Comparison of ENCODE assay signal across 17 cellular contexts in genomic region chr1:32769524-32770220, GRCh38. TPM values are rescaled to one million over a fixed set of nuclear protein-coding genes. Genes with fewer than 3 reads are reported as not detected.
DNase-seq lines count a peak whose midpoint lies in the region; ATAC-seq, FAIRE-seq and TF ChIP-seq lines count a peak whose summit lies in the region.
"Had no signal": no experiment of that assay in that cellular context is flagged by ENCODE, and none has a peak within 500 bp of the region (broad histone marks: within the 10 kb centered on the region; RNA-seq: fewer than 3 reads in every experiment).

No MANE protein-coding gene starts in this region.

- no peak overlapping the region for H2AFZ ChIP-seq in HCT116 (ENCODE audit: low read depth, low read length, poor library complexity, severe bottlenecking)

- H3K9me2 ChIP-seq in HCT116 (ENCODE audit: insufficient read depth) = no peaks in the 10 kb centered on the region

- BruUV-seq in HCT116 (replicated peaks; lab: Mats Ljungman, UMichigan) = no TSS peak

- TF ChIP-seq EP300 in A549 (IDR thresholded peaks at IDR 0.05) = no peak

- H3K79me2 ChIP-seq in HCT116 (ENCODE audit: insufficient read depth, low read length) = peaks cover 27% of the 10 kb centered on the region

- TF ChIP-seq POLR2A in A549 (IDR thresholded peaks at IDR 0.05; ENCODE audit: low read length) (no peak), HCT116 (IDR thresholded peaks at IDR 0.05; ENCODE audit: borderline replicate concordance, extremely low read depth, insufficient read depth, insufficient read length) (no peak), adrenal gland (IDR thresholded peaks at IDR 0.05) (peak in 1 of 2 donors; percentile 48)

- H3K4me2 ChIP-seq in A549 (peak overlapping the region; percentile 43), HCT116 (ENCODE audit: low read length) (peak overlapping the region; percentile 72)

- H3K9ac ChIP-seq in HCT116 (ENCODE audit: low read length) = peak overlapping the region; percentile 32

- 6% methylated on average over 3 of the region's 32 CpGs for WGBS in A549 (ENCODE audit: missing lambda C conversion rate)
- WGBS in adrenal gland, 4 donors = 49 to 62% (median 55%) methylated on average over 10 to 32 of the region's 32 CpGs

- peak overlapping the region; percentile 57 to 99 for H3K27ac ChIP-seq in A549
- H3K27ac ChIP-seq in HCT116 (ENCODE audit: low read depth, low read length) = peak overlapping the region; percentile 61
- peak overlapping the region; percentile 30 to 84 (median 43) for H3K27ac ChIP-seq in adrenal gland
- H3K27ac ChIP-seq: psoas muscle had no signal

- H4K20me1 ChIP-seq in HCT116 (ENCODE audit: insufficient read depth) = no peaks in the 10 kb centered on the region

- H3K36me3 ChIP-seq in HCT116 (ENCODE audit: control insufficient read depth in 1 of 2, insufficient read depth in 2 of 2, low read length in 2 of 2) (peaks cover 6 to 16% of the 10 kb centered on the region in 2 experiments; a peak in 3 of 4 replicates), adrenal gland (replicated peaks in 1 of 2) (peaks cover 0 to 38% of the 10 kb centered on the region in 2 donors)

- H3K4me3 ChIP-seq in A549 (no peak overlapping the region), HCT116 (replicated peaks in 1 of 2; ENCODE audit: low read depth in 1 of 2, low read length in 2 of 2) (peak overlapping the region in 1 of 2 experiments; percentile 28; a peak in 2 of 4 replicates), adrenal gland (no peak overlapping the region)
- H3K4me3 ChIP-seq: psoas muscle had no signal

- intact Hi-C loops in HCT116 (cut with micrococcal nuclease) = no loop called here
- intact Hi-C loops in adrenal gland (cut with DNase I) = loop anchor here (5.0 kb wide), 1 partner anchor 52 kb away; no protein-coding TSS in a partner anchor

- H3K9me3 ChIP-seq in A549 (no peaks in the 10 kb centered on the region), HCT116 (ENCODE audit: control insufficient read depth in 1 of 2, insufficient read depth in 1 of 2, low read depth in 1 of 2, low read length in 2 of 2) (no peaks in the 10 kb centered on the region), adrenal gland (replicated peaks in 1 of 3) (no peaks in the 10 kb centered on the region)
- H3K9me3 ChIP-seq: psoas muscle had no signal

- ATAC-seq in A549 (peak in 1 of 2 experiments; percentile 22; a peak in 3 of 6 replicates), HCT116 (peak; percentile 41), GM18909 (IDR thresholded peaks at IDR 0.05; ENCODE audit: poor library complexity, unreplicated experiment) (no peak)
- ATAC-seq: activated CD4-positive, CD25-positive, alpha-beta regulatory T cell treated with anti-CD3 and anti-CD28 coated beads, Interleukin-2, amount 50 U/mL, for 24 hours; psoas muscle; stimulated activated naive B cell treated with anti-CD40 and anti-IgM and Interleukin-4, amounts not matched to agents 10 μg/mL and 1 μg/mL and 100 μg/mL, for 72 hours had no signal

- CTCF ChIA-PET in A549 (lab: Yijun Ruan, JAX) = interaction anchor here (0.6 to 17.1 kb wide), 5 partner anchors 8 to 62 kb away, joined by 4 to 383 read pairs (median 6); partner anchors contain the start of gene SYNC
- CTCF ChIA-PET in HCT116 (lab: Charles Lee) = interaction anchor here (1.4 to 2.6 kb wide), 2 partner anchors 58 to 249 kb away, joined by 3 to 19 read pairs; no protein-coding TSS in a partner anchor

- RAD21 ChIA-PET in HCT116 (lab: Charles Lee; ENCODE audit: low non-redundant PET in 1 of 2, low total read pairs in 2 of 2, uncharacterized antibody in 2 of 2, unreplicated experiment in 2 of 2) = interaction anchor here (0.6 to 8.0 kb wide), 4 partner anchors 28 to 59 kb away, joined by 3 to 41 read pairs (median 4); no protein-coding TSS in a partner anchor

- DNase-seq in A549 (ENCODE audit: low read depth in 1 of 2, low spot score in 1 of 2) (peak in 1 of 2 experiments; percentile 55), HCT116 (ENCODE audit: low read depth, low spot score) (peak; percentile 21), adrenal gland (peak; percentile 63 to 78 (median 67)), iris pigment epithelial cell (ENCODE audit: low read depth) (peak; percentile 41), T-helper 9 cell (no peak), GM19239 (ENCODE audit: insufficient read length, low spot score) (no peak)
- DNase-seq in stimulated activated CD8-positive, alpha-beta memory T cell treated with anti-CD3 and anti-CD28 coated beads, Interleukin-4, amount 100 ng/mL, for 48 hours = no peak
- DNase-seq: DND-41; NCI-H1436; NCI-H526 treated with DMSO at 0.1 percent for 48 hours; stimulated activated CD4-positive, alpha-beta T cell treated with anti-CD3 and anti-CD28 coated beads, Interleukin-1b, Interleukin-23, amount 100 ng/mL, for 48 hours; stimulated activated naive B cell treated with anti-CD40 and anti-IgM and Interleukin-4, amounts not matched to agents 10 μg/mL and 1 μg/mL and 100 μg/mL, for 72 hours had no signal

- POLR2A ChIA-PET in A549 (lab: Yijun Ruan, JAX) = interaction anchor here (0.8 to 1.3 kb wide), 3 partner anchors 8 to 57 kb away, joined by 3 to 9 read pairs (median 4); no protein-coding TSS in a partner anchor
- POLR2A ChIA-PET in HCT116 (lab: Charles Lee) = interaction anchor here (0.7 kb wide), 1 partner anchor 12 kb away, joined by 5 read pairs; no protein-coding TSS in a partner anchor

- H3K4me1 ChIP-seq in A549 (peaks cover 99% of the 10 kb centered on the region), HCT116 (ENCODE audit: control insufficient read depth in 1 of 2, insufficient read depth in 2 of 2, low read length in 2 of 2) (peaks cover 54 to 71% of the 10 kb centered on the region in 2 experiments), adrenal gland (replicated peaks in 1 of 2) (peaks cover 63 to 77% of the 10 kb centered on the region in 2 donors)

- TF ChIP-seq CTCF in A549 (IDR thresholded peaks at IDR 0.05) (no peak), HCT116 (IDR thresholded peaks at IDR 0.05 in 2 of 3, conservative IDR thresholded peaks at IDR 0.05 in 1 of 3; ENCODE audit: borderline replicate concordance in 1 of 3, insufficient read depth in 1 of 3, low read depth in 2 of 3, low read length in 2 of 3) (no peak), adrenal gland (IDR thresholded peaks at IDR 0.05) (no peak)

- FAIRE-seq in A549 (lab: Jason Lieb, UNC) = no peak
- FAIRE-seq in GM19239 (lab: Jason Lieb, UNC) = no peak
- FAIRE-seq: endothelial cell of umbilical vein, GM18507 had no signal

- TF ChIP-seq RAD21 in A549 (conservative IDR thresholded peaks at IDR 0.05 in 1 of 2, IDR thresholded peaks at IDR 0.05 in 1 of 2) (no peak), HCT116 (IDR thresholded peaks at IDR 0.05; ENCODE audit: low read depth) (no peak)

- H3K27me3 ChIP-seq in HCT116 (ENCODE audit: insufficient read depth, low read length) = no peaks in the 10 kb centered on the region
- H3K27me3 ChIP-seq in adrenal gland = no peaks in the 10 kb centered on the region

TF ChIP-seq in A549, 52 proteins besides CTCF, POLR2A, EP300 and RAD21 (continues in another document):
- TF ChIP-seq, protein P1, sequence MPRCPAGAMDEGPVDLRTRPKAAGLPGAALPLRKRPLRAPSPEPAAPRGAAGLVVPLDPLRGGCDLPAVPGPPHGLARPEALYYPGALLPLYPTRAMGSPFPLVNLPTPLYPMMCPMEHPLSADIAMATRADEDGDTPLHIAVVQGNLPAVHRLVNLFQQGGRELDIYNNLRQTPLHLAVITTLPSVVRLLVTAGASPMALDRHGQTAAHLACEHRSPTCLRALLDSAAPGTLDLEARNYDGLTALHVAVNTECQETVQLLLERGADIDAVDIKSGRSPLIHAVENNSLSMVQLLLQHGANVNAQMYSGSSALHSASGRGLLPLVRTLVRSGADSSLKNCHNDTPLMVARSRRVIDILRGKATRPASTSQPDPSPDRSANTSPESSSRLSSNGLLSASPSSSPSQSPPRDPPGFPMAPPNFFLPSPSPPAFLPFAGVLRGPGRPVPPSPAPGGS (IDR thresholded peaks at IDR 0.05) = no peak
- TF ChIP-seq FOSL2 (IDR thresholded peaks at IDR 0.05) = no peak
- peak; percentile 63 for TF ChIP-seq FOSL2 (CRISPR knock-in tag; IDR thresholded peaks at IDR 0.05)
- TF ChIP-seq BHLHE40 (IDR thresholded peaks at IDR 0.05; ENCODE audit: low read depth, low read length) = no peak
- no peak for TF ChIP-seq EHF (CRISPR knock-in tag; IDR thresholded peaks at IDR 0.05)

TF ChIP-seq in HCT116, 20 proteins besides CTCF, POLR2A, EP300 and RAD21 (continues in another document):
- peak; percentile 26; the same call in 1 of the 2 replicates for TF ChIP-seq ZFX (IDR thresholded peaks at IDR 0.05)
- peak; percentile 35 for TF ChIP-seq TCF7L2 (IDR thresholded peaks at IDR 0.05; ENCODE audit: borderline replicate concordance, extremely low read depth, insufficient read depth, insufficient read length)
- peak; percentile 28 for TF ChIP-seq YY1 (IDR thresholded peaks at IDR 0.05; ENCODE audit: extremely low read depth, insufficient replicate concordance, low read depth, low read length)

RNA-seq across cellular contexts. Expression of gene YARS1, which starts 47.5 kb away (rescaled TPM):
- polyA plus RNA-seq in A549 (2011; rRNA removed) (103 and 105 TPM in 2 replicates), A549 (2017; fragmentation: RNase III; extraction: RNeasy Plus Mini Kit Qiagen cat#74134 plus additional on column Dnase treatment) (83.2 to 103 TPM (median 92.5 TPM) in 3 replicates), adrenal gland (100 to 1,000 TPM in 1 of 3 donors, 10 to 100 TPM in 2; 55.5 to 183 (median 56.1) TPM)
- 52.7 and 55.7 TPM in 2 replicates for polyA plus RNA-seq in A549 (2012; cell fraction: cytosol; rRNA removed)
- polyA plus RNA-seq in A549 (2012; cell fraction: nucleus; rRNA removed) = 51.1 and 64.7 TPM in 2 replicates
- 82.0 and 94.1 TPM in 2 replicates for polyA minus RNA-seq in A549 (2011; rRNA and poly(A)+ RNA removed)
- total RNA-seq in HCT116 (2021; ENCODE audit: unreplicated experiment) (244 TPM), adrenal gland (100 to 1,000 TPM in 4 of 8 donors, 10 to 100 TPM in 4; 73.9 to 190 (median 97.0) TPM)
- polyA plus RNA-seq in HCT116 (2012) = 180 and 210 TPM in 2 replicates

RNA-seq across cellular contexts. Expression of gene S100PBP, which starts 47.8 kb away (rescaled TPM):
- polyA plus RNA-seq in A549 (2011; rRNA removed) (39.3 and 41.9 TPM in 2 replicates), A549 (2017; fragmentation: RNase III; extraction: RNeasy Plus Mini Kit Qiagen cat#74134 plus additional on column Dnase treatment) (15.9 to 17.0 TPM (median 16.1 TPM) in 3 replicates), adrenal gland (10 to 100 TPM; 14.0 to 45.9 (median 22.4) TPM)
- 6.6 and 7.2 TPM in 2 replicates for polyA plus RNA-seq in A549 (2012; cell fraction: cytosol; rRNA removed)
- polyA plus RNA-seq in A549 (2012; cell fraction: nucleus; rRNA removed) = 10.4 and 18.2 TPM in 2 replicates
- 23.1 and 24.8 TPM in 2 replicates for polyA minus RNA-seq in A549 (2011; rRNA and poly(A)+ RNA removed)
- total RNA-seq in HCT116 (2021; ENCODE audit: unreplicated experiment) (38.2 TPM), adrenal gland (10 to 100 TPM; 14.0 to 50.1 (median 32.9) TPM)
- 8.9 and 15.8 TPM in 2 replicates for polyA plus RNA-seq in HCT116 (2012)

Comparison
In these comparisons a context has a peak if more than half of its experiments do, and no peak if none do; other contexts are left out.
1. DNase-seq: peak in HCT116 (single experiment), adrenal gland (7 of 7) and iris pigment epithelial cell (single experiment); none in stimulated activated CD8-positive, alpha-beta memory T cell treated with anti-CD3 and anti-CD28 coated beads, Interleukin-4, amount 100 ng/mL, for 48 hours (single experiment), T-helper 9 cell (single experiment) and GM19239 (single experiment).
2. Of the 6 proteins assayed by ChIP-seq in both A549 and HCT116: peak only in A549: MAX; only in HCT116: none; in both: none; in neither: 5.
3. Peak in every context shown above with its lines, with median percentiles within 50 percentile points of each other: H3K27ac ChIP-seq.